19 cellular contexts compared by ENCODE assay signal in genomic region chr6:69937402-69938131, GRCh38.
"Had no signal": no experiment of that assay in that cellular context is flagged by ENCODE, and none has a peak within 500 bp of the region (broad histone marks: within the 10 kb centered on the region; RNA-seq: fewer than 3 reads in every experiment).

No MANE protein-coding gene starts in this region.

- H3K27ac ChIP-seq: esophagus muscularis mucosa, gastroesophageal sphincter, suprapubic skin, upper lobe of right lung had no signal

- ATAC-seq: activated CD8-positive, alpha-beta memory T cell treated with anti-CD3 and anti-CD28 coated beads, Interleukin-2, amount 10 ng/mL, durations not matched to agents 7 days and 5 days; activated T-helper 17 cell treated with anti-CD3 and anti-CD28 coated beads, Interleukin-2, amount 50 U/mL, for 72 hours; natural killer cell treated with Interleukin-12 subunit alpha and Interleukin-12 subunit beta and Interleukin-15 and Interleukin-18, amount 100 ng/mL, for 72 hours; stimulated activated naive CD8-positive, alpha-beta T cell treated with anti-CD3 and anti-CD28 coated beads, Interleukin-15, amount 100 ng/mL, for 72 hours had no signal

- H3K4me3 ChIP-seq: coronary artery, esophagus muscularis mucosa, gastroesophageal sphincter, heart right ventricle, suprapubic skin, upper lobe of right lung had no signal

- H3K9me3 ChIP-seq: esophagus muscularis mucosa, gastroesophageal sphincter, heart right ventricle, suprapubic skin, upper lobe of right lung had no signal

- H3K27me3 ChIP-seq: esophagus muscularis mucosa, gastroesophageal sphincter, heart right ventricle, upper lobe of right lung had no signal

- H3K4me1 ChIP-seq: gastroesophageal sphincter, suprapubic skin, upper lobe of right lung had no signal

- DNase-seq: activated CD4-positive, alpha-beta memory T cell treated with anti-CD3 and anti-CD28 coated beads, Interleukin-2, amount 10 ng/mL, durations not matched to agents 7 days and 5 days; activated CD4-positive, alpha-beta T cell treated with anti-CD3 and anti-CD28 coated beads for 48 hours; activated CD4-positive, CD25-positive, alpha-beta regulatory T cell; activated CD8-positive, alpha-beta memory T cell treated with anti-CD3 and anti-CD28 coated beads, Interleukin-2, amount 10 ng/mL, durations not matched to agents 7 days and 5 days; activated naive CD4-positive, alpha-beta T cell; activated naive CD8-positive, alpha-beta T cell treated with anti-CD3 and anti-CD28 coated beads for 36 hours; amniotic stem cell; stimulated activated CD4-positive, alpha-beta T cell treated with anti-CD3 and anti-CD28 coated beads, Interleukin-2, amount 100 ng/mL, for 24 hours; stimulated activated naive CD8-positive, alpha-beta T cell treated with anti-CD3 and anti-CD28 coated beads, Interleukin-15, amount 100 ng/mL, for 72 hours; T-helper 1 cell; T-helper 9 cell; upper lobe of right lung had no signal

- H3K36me3 ChIP-seq: esophagus muscularis mucosa, gastroesophageal sphincter, heart right ventricle, suprapubic skin, upper lobe of right lung had no signal
